14 cellular contexts compared by ENCODE assay signal in genomic region chr6:137297887-137298286, GRCh38.
A peak's percentile ranks its signal among the peaks of the same experiment; 100 is the strongest.
DNase-seq lines count a peak whose midpoint lies in the region; ATAC-seq and TF ChIP-seq lines count a peak whose summit lies in the region.
"Had no signal": no experiment of that assay in that cellular context is flagged by ENCODE, and none has a peak within 500 bp of the region (broad histone marks: within the 10 kb centered on the region; RNA-seq: fewer than 3 reads in every experiment).

No MANE protein-coding gene starts in this region.

- no peaks in the 10 kb centered on the region for H4K20me1 ChIP-seq in GM23248 (ENCODE audit: insufficient read depth)

- H3K9me3 ChIP-seq in GM23248 (ENCODE audit: low read depth) (no peaks in the 10 kb centered on the region), RWPE2 (ENCODE audit: severe bottlenecking) (no peaks in the 10 kb centered on the region)

- DNase-seq in GM23248: peak; percentile 12
- no peak for DNase-seq in RWPE2 (ENCODE audit: low spot score)
- peak; percentile 39 for DNase-seq in fibroblast of gingiva (ENCODE audit: low read depth)
- peak; percentile 72 for DNase-seq in myocyte (ENCODE audit: low read depth)
- DNase-seq in foreskin melanocyte: no peak
- DNase-seq in stimulated activated naive CD8-positive, alpha-beta T cell treated with anti-CD3 and anti-CD28 coated beads, Interleukin-15, amount 100 ng/mL, for 72 hours: no peak
- no peak for DNase-seq in NCI-H774 (lab: John Stamatoyannopoulos, UW)
- DNase-seq: COR-L47; kidney glomerular epithelial cell; NK-92 treated with Interleukin-12 subunit alpha and Interleukin-12 subunit beta, amount 100 ng/mL, for 24 hours had no signal

- H3K27me3 ChIP-seq in GM23248 (replicated peaks; ENCODE audit: insufficient read depth) (no peaks in the 10 kb centered on the region), RWPE2 (ENCODE audit: insufficient read depth, poor library complexity, severe bottlenecking) (no peaks in the 10 kb centered on the region)

- in situ Hi-C loops in GM23248 (cut with MboI): no loop called here

- H3K36me3 ChIP-seq in GM23248 (ENCODE audit: low read depth): no peaks in the 10 kb centered on the region
- no peaks in the 10 kb centered on the region for H3K36me3 ChIP-seq in RWPE2 (ENCODE audit: low read depth)

- no peaks in the 10 kb centered on the region for H3F3A ChIP-seq in GM23248 (ENCODE audit: insufficient read depth)

- ATAC-seq in RWPE2 (ENCODE audit: low read depth): peak; percentile 68
- ATAC-seq in stimulated activated naive CD8-positive, alpha-beta T cell treated with anti-CD3 and anti-CD28 coated beads, Interleukin-15, amount 100 ng/mL, for 72 hours: no peak
- no peak for ATAC-seq in HG03442 (IDR thresholded peaks at IDR 0.05; ENCODE audit: unreplicated experiment)
- ATAC-seq: activated T-helper 17 cell treated with anti-CD3 and anti-CD28 coated beads, Interleukin-2, amount 50 U/mL, for 72 hours had no signal

- TF ChIP-seq CTCF in RWPE2 (IDR thresholded peaks at IDR 0.05; ENCODE audit: poor library complexity, severe bottlenecking): no peak

- no peak overlapping the region for H3K4me2 ChIP-seq in GM23248 (ENCODE audit: unreplicated experiment)
- H3K4me2 ChIP-seq: KMS-11 had no signal

- no peak overlapping the region for H3K4me3 Mint-ChIP-seq in stimulated activated naive CD8-positive, alpha-beta T cell treated with anti-CD3 and anti-CD28 coated beads, Interleukin-15, amount 100 ng/mL, for 72 hours
- H3K4me3 Mint-ChIP-seq: activated T-helper 17 cell treated with anti-CD3 and anti-CD28 coated beads, Interleukin-2, amount 50 U/mL, for 72 hours had no signal

- H3K27ac ChIP-seq in GM23248 (no peak overlapping the region), RWPE2 (ENCODE audit: poor library complexity, severe bottlenecking) (no peak overlapping the region)
- H3K27ac ChIP-seq: KMS-11, VCaP had no signal

- H3K4me1 ChIP-seq in GM23248 (ENCODE audit: insufficient read depth) (no peaks in the 10 kb centered on the region), RWPE2 (ENCODE audit: insufficient read depth, poor library complexity, severe bottlenecking) (peaks cover 8% of the 10 kb centered on the region)

- no peaks in the 10 kb centered on the region for H3K27me3 Mint-ChIP-seq in stimulated activated naive CD8-positive, alpha-beta T cell treated with anti-CD3 and anti-CD28 coated beads, Interleukin-15, amount 100 ng/mL, for 72 hours
- H3K27me3 Mint-ChIP-seq: activated T-helper 17 cell treated with anti-CD3 and anti-CD28 coated beads, Interleukin-2, amount 50 U/mL, for 72 hours had no signal

- no peaks in the 10 kb centered on the region for H3K79me2 ChIP-seq in GM23248 (ENCODE audit: insufficient read depth)

- H2AFZ ChIP-seq in GM23248: no peak overlapping the region

- WGBS in GM23248 (ENCODE audit: low coverage in 1 of 2, low lambda C conversion rate in 2 of 2, missing lambda C conversion rate in 2 of 2), 2 experiments: 61 to 69% methylated on average over 5 of the region's 5 CpGs

- peaks cover 0 to under 1% of the 10 kb centered on the region in 2 donors for H3K9me3 Mint-ChIP-seq in stimulated activated naive CD8-positive, alpha-beta T cell treated with anti-CD3 and anti-CD28 coated beads, Interleukin-15, amount 100 ng/mL, for 72 hours
- H3K9me3 Mint-ChIP-seq: activated T-helper 17 cell treated with anti-CD3 and anti-CD28 coated beads, Interleukin-2, amount 50 U/mL, for 72 hours had no signal

- H3K4me1 Mint-ChIP-seq in stimulated activated naive CD8-positive, alpha-beta T cell treated with anti-CD3 and anti-CD28 coated beads, Interleukin-15, amount 100 ng/mL, for 72 hours: no peaks in the 10 kb centered on the region
- H3K4me1 Mint-ChIP-seq: activated T-helper 17 cell treated with anti-CD3 and anti-CD28 coated beads, Interleukin-2, amount 50 U/mL, for 72 hours had no signal

- H3K4me3 ChIP-seq in GM23248 (no peak overlapping the region), RWPE2 (ENCODE audit: severe bottlenecking) (no peak overlapping the region)

- no peak overlapping the region for H3K27ac Mint-ChIP-seq in stimulated activated naive CD8-positive, alpha-beta T cell treated with anti-CD3 and anti-CD28 coated beads, Interleukin-15, amount 100 ng/mL, for 72 hours
- H3K27ac Mint-ChIP-seq: activated T-helper 17 cell treated with anti-CD3 and anti-CD28 coated beads, Interleukin-2, amount 50 U/mL, for 72 hours had no signal

- no peaks in the 10 kb centered on the region for H3K9me2 ChIP-seq in GM23248 (ENCODE audit: insufficient read depth)

- H3K9ac ChIP-seq in GM23248: no peak overlapping the region
- H3K9ac ChIP-seq: KMS-11 had no signal

Comparison
In these comparisons a context has a peak if more than half of its experiments do, and no peak if none do; other contexts are left out.
1. DNase-seq: peak in GM23248 (single experiment), fibroblast of gingiva (single experiment) and myocyte (single experiment); none in RWPE2 (single experiment), foreskin melanocyte (single experiment), stimulated activated naive CD8-positive, alpha-beta T cell treated with anti-CD3 and anti-CD28 coated beads, Interleukin-15, amount 100 ng/mL, for 72 hours (0 of 2) and NCI-H774 (single experiment).